ENCODE assay signal across 1 cellular context in the genomic region with DNA sequence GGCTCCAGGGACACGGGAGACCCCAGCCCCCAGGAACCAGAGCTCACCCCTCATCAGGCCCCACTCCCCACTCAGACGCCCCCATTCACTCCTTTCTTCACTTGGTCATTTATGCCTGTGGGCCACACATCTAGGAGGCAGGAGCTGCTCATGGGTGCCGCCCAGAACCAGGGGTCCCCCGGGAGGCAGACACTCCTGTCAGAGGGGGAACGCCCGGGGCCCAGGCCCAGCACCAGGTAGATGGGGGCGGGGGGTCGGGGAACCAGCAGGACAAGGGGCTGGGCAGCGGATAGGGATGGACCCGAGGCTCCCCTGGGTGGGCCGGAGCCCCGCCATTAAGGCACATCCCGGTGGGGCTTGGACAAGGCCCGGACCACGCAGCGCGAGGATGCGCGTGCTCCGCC.
TF ChIP-seq lines count a peak whose summit lies in the region.

No MANE protein-coding gene starts in this region.

TF ChIP-seq in SK-N-SH, 30 proteins besides CTCF, POLR2A, EP300 and RAD21:
- no peak for TF ChIP-seq JUND (IDR thresholded peaks at IDR 0.05)
- no peak for TF ChIP-seq FOXM1 (IDR thresholded peaks at IDR 0.05; ENCODE audit: low read depth)
- TF ChIP-seq RFX5 (IDR thresholded peaks at IDR 0.05; ENCODE audit: low read length) = no peak
- TF ChIP-seq GABPA (IDR thresholded peaks at IDR 0.05; ENCODE audit: low read depth) = no peak
- TF ChIP-seq MXI1 (IDR thresholded peaks at IDR 0.05; ENCODE audit: low read depth, low read length) = no peak
- TF ChIP-seq, protein P1, sequence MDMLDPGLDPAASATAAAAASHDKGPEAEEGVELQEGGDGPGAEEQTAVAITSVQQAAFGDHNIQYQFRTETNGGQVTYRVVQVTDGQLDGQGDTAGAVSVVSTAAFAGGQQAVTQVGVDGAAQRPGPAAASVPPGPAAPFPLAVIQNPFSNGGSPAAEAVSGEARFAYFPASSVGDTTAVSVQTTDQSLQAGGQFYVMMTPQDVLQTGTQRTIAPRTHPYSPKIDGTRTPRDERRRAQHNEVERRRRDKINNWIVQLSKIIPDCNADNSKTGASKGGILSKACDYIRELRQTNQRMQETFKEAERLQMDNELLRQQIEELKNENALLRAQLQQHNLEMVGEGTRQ (IDR thresholded peaks at IDR 0.05; ENCODE audit: borderline replicate concordance, low read depth, low read length) = no peak
- no peak for TF ChIP-seq FOSL2 (IDR thresholded peaks at IDR 0.05; ENCODE audit: borderline replicate concordance, low read depth)
- no peak for TF ChIP-seq CHD2 (IDR thresholded peaks at IDR 0.05; ENCODE audit: low read length, partially characterized antibody)
- TF ChIP-seq, protein P2, sequence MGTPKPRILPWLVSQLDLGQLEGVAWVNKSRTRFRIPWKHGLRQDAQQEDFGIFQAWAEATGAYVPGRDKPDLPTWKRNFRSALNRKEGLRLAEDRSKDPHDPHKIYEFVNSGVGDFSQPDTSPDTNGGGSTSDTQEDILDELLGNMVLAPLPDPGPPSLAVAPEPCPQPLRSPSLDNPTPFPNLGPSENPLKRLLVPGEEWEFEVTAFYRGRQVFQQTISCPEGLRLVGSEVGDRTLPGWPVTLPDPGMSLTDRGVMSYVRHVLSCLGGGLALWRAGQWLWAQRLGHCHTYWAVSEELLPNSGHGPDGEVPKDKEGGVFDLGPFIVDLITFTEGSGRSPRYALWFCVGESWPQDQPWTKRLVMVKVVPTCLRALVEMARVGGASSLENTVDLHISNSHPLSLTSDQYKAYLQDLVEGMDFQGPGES (IDR thresholded peaks at IDR 0.05; ENCODE audit: low read depth, low read length) = no peak
- no peak for TF ChIP-seq POLR2AphosphoS5 (IDR thresholded peaks at IDR 0.05; ENCODE audit: low read depth, low read length)
- TF ChIP-seq FOXJ3 (CRISPR knock-in tag; IDR thresholded peaks at IDR 0.05) = no peak
TF ChIP-seq in SK-N-SH: peak in this region for 0.
